1 cellular context compared by ENCODE assay signal in the genomic region with DNA sequence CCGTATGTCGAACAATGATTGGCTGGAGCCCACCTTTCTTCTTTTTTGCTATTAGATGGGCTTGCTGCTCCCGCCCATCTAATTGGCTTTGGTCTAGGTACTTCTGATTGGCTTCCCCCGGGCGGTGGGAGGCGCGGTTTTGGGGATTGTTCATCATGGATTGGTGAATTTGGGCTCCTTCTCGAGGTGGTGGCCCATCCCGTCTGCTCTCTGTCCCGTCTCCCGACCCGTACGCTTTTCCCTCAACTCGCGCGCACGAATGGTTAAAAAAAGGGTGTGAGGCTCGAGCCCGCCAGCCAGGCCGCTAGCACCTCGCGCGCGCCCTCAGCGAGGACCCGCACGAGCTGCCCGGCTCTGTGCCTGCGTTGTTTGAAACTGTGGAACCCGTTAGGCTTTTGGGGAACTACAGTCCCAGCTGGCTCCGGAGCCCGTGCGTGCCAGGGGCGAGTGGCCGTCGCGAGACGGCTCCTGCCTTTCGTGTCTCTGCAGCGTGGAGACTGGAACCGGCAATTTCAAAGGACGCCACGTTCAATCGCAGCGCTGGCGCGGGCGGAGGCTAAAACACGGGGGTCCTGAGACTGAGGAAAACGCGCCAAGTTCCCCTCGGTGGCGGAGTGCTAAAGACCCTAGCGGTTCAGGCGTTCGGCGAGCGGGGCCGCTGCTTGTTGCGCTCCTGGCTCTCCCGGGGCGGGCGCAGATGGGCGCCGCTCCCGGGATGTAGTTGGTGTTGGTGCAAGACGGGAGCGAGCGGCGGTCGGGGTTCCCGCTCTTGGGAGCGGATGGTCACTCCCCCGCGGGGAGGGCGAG.
TF ChIP-seq lines count a peak whose summit lies in the region.

A gene with protein sequence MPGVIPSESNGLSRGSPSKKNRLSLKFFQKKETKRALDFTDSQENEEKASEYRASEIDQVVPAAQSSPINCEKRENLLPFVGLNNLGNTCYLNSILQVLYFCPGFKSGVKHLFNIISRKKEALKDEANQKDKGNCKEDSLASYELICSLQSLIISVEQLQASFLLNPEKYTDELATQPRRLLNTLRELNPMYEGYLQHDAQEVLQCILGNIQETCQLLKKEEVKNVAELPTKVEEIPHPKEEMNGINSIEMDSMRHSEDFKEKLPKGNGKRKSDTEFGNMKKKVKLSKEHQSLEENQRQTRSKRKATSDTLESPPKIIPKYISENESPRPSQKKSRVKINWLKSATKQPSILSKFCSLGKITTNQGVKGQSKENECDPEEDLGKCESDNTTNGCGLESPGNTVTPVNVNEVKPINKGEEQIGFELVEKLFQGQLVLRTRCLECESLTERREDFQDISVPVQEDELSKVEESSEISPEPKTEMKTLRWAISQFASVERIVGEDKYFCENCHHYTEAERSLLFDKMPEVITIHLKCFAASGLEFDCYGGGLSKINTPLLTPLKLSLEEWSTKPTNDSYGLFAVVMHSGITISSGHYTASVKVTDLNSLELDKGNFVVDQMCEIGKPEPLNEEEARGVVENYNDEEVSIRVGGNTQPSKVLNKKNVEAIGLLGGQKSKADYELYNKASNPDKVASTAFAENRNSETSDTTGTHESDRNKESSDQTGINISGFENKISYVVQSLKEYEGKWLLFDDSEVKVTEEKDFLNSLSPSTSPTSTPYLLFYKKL (plus strand): TSS at position 584 of the 807 bp plus-strand sequence. CDS start 2,819 bp downstream, outside the sequence.

TF ChIP-seq in GM23338, 12 proteins besides CTCF, POLR2A, EP300 and RAD21:
- TF ChIP-seq, protein P1, sequence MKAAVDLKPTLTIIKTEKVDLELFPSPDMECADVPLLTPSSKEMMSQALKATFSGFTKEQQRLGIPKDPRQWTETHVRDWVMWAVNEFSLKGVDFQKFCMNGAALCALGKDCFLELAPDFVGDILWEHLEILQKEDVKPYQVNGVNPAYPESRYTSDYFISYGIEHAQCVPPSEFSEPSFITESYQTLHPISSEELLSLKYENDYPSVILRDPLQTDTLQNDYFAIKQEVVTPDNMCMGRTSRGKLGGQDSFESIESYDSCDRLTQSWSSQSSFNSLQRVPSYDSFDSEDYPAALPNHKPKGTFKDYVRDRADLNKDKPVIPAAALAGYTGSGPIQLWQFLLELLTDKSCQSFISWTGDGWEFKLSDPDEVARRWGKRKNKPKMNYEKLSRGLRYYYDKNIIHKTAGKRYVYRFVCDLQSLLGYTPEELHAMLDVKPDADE (IDR thresholded peaks at IDR 0.05) = no peak; the same call in 1 of the 2 replicates
- TF ChIP-seq CREB1 (CRISPR knock-in tag; IDR thresholded peaks at IDR 0.05; ENCODE audit: low read depth) (peak; percentile 59; the same call in 1 of the 2 replicates), POLR2AphosphoS5 (IDR thresholded peaks at IDR 0.05; ENCODE audit: low read depth) (peak; percentile 73), REST (IDR thresholded peaks at IDR 0.05; ENCODE audit: unreplicated experiment) (no peak), NANOG (IDR thresholded peaks at IDR 0.05; ENCODE audit: borderline replicate concordance) (peak; percentile 28; the same call in 1 of the 2 replicates), EZH2phosphoT487 (IDR thresholded peaks at IDR 0.05; ENCODE audit: unreplicated experiment) (no peak)
